In the genomic region with DNA sequence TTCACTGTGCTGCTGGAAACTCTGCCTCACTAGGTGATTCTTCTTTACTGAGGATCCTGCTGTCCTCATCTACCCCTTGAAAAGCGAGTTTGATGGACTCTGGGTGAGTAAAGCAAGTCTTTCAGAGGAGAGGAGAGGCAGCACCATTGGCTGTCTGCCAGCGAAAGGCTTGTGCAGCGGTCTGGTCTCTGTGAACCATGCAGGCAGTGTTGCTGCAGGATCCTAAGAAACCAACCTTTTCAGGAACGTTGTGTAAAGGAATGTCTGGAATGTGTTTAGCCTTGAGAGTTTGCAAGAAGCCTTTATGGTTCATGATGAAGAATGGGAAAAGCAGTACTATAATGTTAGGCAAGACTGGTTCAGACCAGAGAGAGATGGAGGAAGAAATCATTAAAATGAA, we compare ENCODE assay signal across 12 cellular contexts. TPM values are rescaled to one million over a fixed set of nuclear protein-coding genes. Genes with fewer than 3 reads are reported as not detected.
DNase-seq lines count a peak whose midpoint lies in the region; TF ChIP-seq lines count a peak whose summit lies in the region.
"Not testable (repeated sequence)": the region's sequence is repeated elsewhere in the genome, so short reads cannot be mapped to it uniquely, and the experiment has no call there.
"Had no signal": no experiment of that assay in that cellular context is flagged by ENCODE, and none has a peak within 500 bp of the region (broad histone marks: within the 10 kb centered on the region; RNA-seq: fewer than 3 reads in every experiment).

No MANE protein-coding gene starts in this region.

- TF ChIP-seq EP300 in stomach (IDR thresholded peaks at IDR 0.05), result not testable (repeated sequence)

- not testable (repeated sequence) for H3K27me3 ChIP-seq in HAP-1 (ENCODE audit: low read depth); NT2/D1 (ENCODE audit: insufficient read depth, insufficient read length); fibroblast of lung (ENCODE audit: control insufficient read depth, insufficient read depth, low read length); stomach

- not testable (repeated sequence) for H3K9me3 ChIP-seq in HAP-1; NT2/D1 (ENCODE audit: insufficient read depth, low read length); fibroblast of lung (ENCODE audit: control insufficient read depth, insufficient read depth, low read depth, low read length); stomach

- H2AFZ ChIP-seq in fibroblast of lung (ENCODE audit: low read length), result not testable (repeated sequence)

- intact Hi-C loops in stomach (cut with DNase I; ENCODE audit: low total_unique reads), result not testable (repeated sequence)

- TF ChIP-seq CTCF in AG09309 (IDR thresholded peaks at IDR 0.05; ENCODE audit: control insufficient read depth, insufficient read depth, low read depth, low read length, missing control alignments); astrocyte of the spinal cord (IDR thresholded peaks at IDR 0.05; ENCODE audit: low read depth, low read length); fibroblast of lung (conservative IDR thresholded peaks at IDR 0.05 in 1 of 2, IDR thresholded peaks at IDR 0.05 in 1 of 2; ENCODE audit: low read depth in 1 of 2, low read length in 2 of 2); neural crest cell (conservative IDR thresholded peaks at IDR 0.05); stomach (IDR thresholded peaks at IDR 0.05): not testable (repeated sequence)

- in situ Hi-C loops in HAP-1 (cut with MboI; ENCODE audit: low sequenced_read_pairs); astrocyte of the spinal cord (cut with HindIII; ENCODE audit: low sequenced_read_pairs): not testable (repeated sequence)

- DNase-seq in AG09309 (ENCODE audit: low read depth), result peak; percentile 77
- peak; percentile 93 to 95 for DNase-seq in HAP-1 (ENCODE audit: low spot score in 2 of 2)
- peak; percentile 55 for DNase-seq in NT2/D1 (ENCODE audit: low read depth, low spot score)
- peak; percentile 90 for DNase-seq in astrocyte of the spinal cord (ENCODE audit: low read depth, low spot score)
- DNase-seq in fibroblast of lung (ENCODE audit: low read depth in 2 of 2), result peak; percentile 73 to 94
- peak; percentile 54 for DNase-seq in iPS DF 19.7 (ENCODE audit: low read depth, low spot score)
- DNase-seq in neural crest cell (ENCODE audit: low read depth, low spot score), result peak; percentile 18
- DNase-seq in stomach, result peak; percentile 45

- not testable (repeated sequence) for H3K36me3 Mint-ChIP-seq in neural crest cell (ENCODE audit: low read depth)

- WGBS in stomach, 5 donors, result 5 to 17% (median 11%) methylated on average over 4 of the region's 4 CpGs

- peak overlapping the region; percentile 9 for H3K4me3 Mint-ChIP-seq in neural crest cell

- H3K36me3 ChIP-seq in HAP-1 (replicated peaks); NT2/D1 (ENCODE audit: insufficient read depth, insufficient read length, low read length); fibroblast of lung (ENCODE audit: control insufficient read depth, insufficient read depth, low read length); stomach: not testable (repeated sequence)

- not testable (repeated sequence) for H3K4me2 ChIP-seq in fibroblast of lung (ENCODE audit: extremely low read depth, insufficient read depth, low read length)

- not testable (repeated sequence) for H3K9me3 Mint-ChIP-seq in neural crest cell

- not testable (repeated sequence) for H4K20me1 ChIP-seq in fibroblast of lung (ENCODE audit: control insufficient read depth, extremely low read depth, insufficient read depth, low read length)

- H3K27ac Mint-ChIP-seq in neural crest cell (ENCODE audit: unreplicated experiment), result peak overlapping the region; percentile 82

- not testable (repeated sequence) for TF ChIP-seq POLR2A in stomach (IDR thresholded peaks at IDR 0.05)

- not testable (repeated sequence) for H3K27me3 Mint-ChIP-seq in neural crest cell (ENCODE audit: low read depth)

- H3K4me1 Mint-ChIP-seq in neural crest cell, result peaks cover 22% of the 10 kb centered on the region

- H3K27ac ChIP-seq in fibroblast of lung (ENCODE audit: insufficient read depth, low read length) (peak overlapping the region; percentile 40), stomach (peak overlapping the region in 2 of 5 donors; percentile 13 to 34)

- H3K9ac ChIP-seq in NT2/D1 (ENCODE audit: insufficient read length, low read depth); fibroblast of lung (ENCODE audit: insufficient read depth, low read length): not testable (repeated sequence)

- not testable (repeated sequence) for H3K4me3 ChIP-seq in AG09309 (ENCODE audit: control insufficient read depth, low read depth, low read length); HAP-1; NT2/D1 (ENCODE audit: insufficient read length, low read depth); astrocyte of the spinal cord (ENCODE audit: low read depth, low read length); fibroblast of lung (replicated peaks in 1 of 4; ENCODE audit: control extremely low read depth in 1 of 4, insufficient read depth in 1 of 4, low read depth in 3 of 4, low read length in 4 of 4); stomach

- not testable (repeated sequence) for H3K79me2 ChIP-seq in fibroblast of lung (ENCODE audit: control insufficient read depth, insufficient read depth, low read length)

- peaks cover 10% of the 10 kb centered on the region for H3K4me1 ChIP-seq in HAP-1
- H3K4me1 ChIP-seq in NT2/D1 (ENCODE audit: insufficient read depth, insufficient read length); stomach: not testable (repeated sequence)
- H3K4me1 ChIP-seq in fibroblast of lung (ENCODE audit: control insufficient read depth, extremely low read depth, insufficient read depth, low read length), result peaks cover 15% of the 10 kb centered on the region

RNA-seq across cellular contexts. Expression of a gene that starts 53.4 kb away (rescaled TPM):
- total RNA-seq in fibroblast of lung, result 48.5 and 146 TPM in 2 replicates
- polyA plus RNA-seq in fibroblast of lung, result 531 and 635 TPM in 2 replicates
- polyA plus RNA-seq in fibroblast of lung (2012), result 570 and 726 TPM in 2 replicates
- 406 and 477 TPM in 2 replicates for polyA minus RNA-seq in fibroblast of lung (ENCODE audit: low replicate concordance)
- 12.3 and 13.5 TPM in 2 replicates for total RNA-seq in neural crest cell
- total RNA-seq in stomach, result 100 to 1,000 TPM in 1 of 5 donors, 10 to 100 TPM in 4; 17.0 to 123 (median 70.1) TPM
- 10 to 100 TPM; 15.9 to 30.4 (median 22.7) TPM for polyA plus RNA-seq in stomach
- total RNA-seq: activated CD4-positive, alpha-beta T cell treated with anti-CD3 and anti-CD28 coated beads, Interleukin-2, amount 10 ng/mL, durations not matched to agents 7 days and 5 days; B cell; natural killer cell treated with Interleukin-12 subunit alpha and Interleukin-12 subunit beta and Interleukin-15 and Interleukin-18, amount 100 ng/mL, for 72 hours; T-helper 1 cell treated with Interleukin-12 subunit alpha and Interleukin-12 subunit beta and Interleukin-4 antibody, amounts not matched to agents 30 ng/mL and 1 ng/mL, for 36 hours had no signal

Comparison
In these comparisons a context has a peak if more than half of its experiments do, and no peak if none do; other contexts are left out.
1. DNase-seq: peak in every context shown above with its lines; median percentile 94 in HAP-1; 90 in astrocyte of the spinal cord; 84 in fibroblast of lung; 77 in AG09309; 55 in NT2/D1; 54 in iPS DF 19.7; 45 in stomach; 18 in neural crest cell.